1 cellular context compared by ENCODE assay signal in genomic region chr7:55254242-55254595, GRCh38.
TF ChIP-seq lines count a peak whose summit lies in the region.

No MANE protein-coding gene starts in this region.

TF ChIP-seq in A549, 52 proteins besides CTCF, POLR2A, EP300 and RAD21 (continued from another document):
- TF ChIP-seq ATOH8 (CRISPR knock-in tag; IDR thresholded peaks at IDR 0.05; ENCODE audit: low read depth) (no peak), PBX3 (IDR thresholded peaks at IDR 0.05) (no peak), JUN (IDR thresholded peaks at IDR 0.05) (no peak; a peak in 1 of 5 replicates), FOXS1 (CRISPR knock-in tag; IDR thresholded peaks at IDR 0.05) (no peak), RCOR1 (IDR thresholded peaks at IDR 0.05; ENCODE audit: low read depth, low read length) (no peak), TP53 (CRISPR knock-in tag; IDR thresholded peaks at IDR 0.05) (no peak), ESRRA (IDR thresholded peaks at IDR 0.05; ENCODE audit: borderline replicate concordance, low read length) (no peak)
